In genomic region chr19:18306903-18307681, GRCh38 we compare ENCODE assay signal across 9 cellular contexts. TPM values are rescaled to one million over a fixed set of nuclear protein-coding genes. Genes with fewer than 3 reads are reported as not detected.
DNase-seq lines count a peak whose midpoint lies in the region; ATAC-seq, FAIRE-seq and TF ChIP-seq lines count a peak whose summit lies in the region.
"Had no signal": no experiment of that assay in that cellular context is flagged by ENCODE, and none has a peak within 500 bp of the region (broad histone marks: within the 10 kb centered on the region; RNA-seq: fewer than 3 reads in every experiment).

No MANE protein-coding gene starts in this region.

- H4K5ac ChIP-seq in mesendoderm (ENCODE audit: low read length) = no peak overlapping the region

- no peaks in the 10 kb centered on the region for H3K79me1 ChIP-seq in mesendoderm (ENCODE audit: low read length)

- peaks cover 2 to 17% of the 10 kb centered on the region in 2 donors for H3K36me3 Mint-ChIP-seq in activated T-cell treated with anti-CD3 and anti-CD28 coated beads, Interleukin-2, amount 50 U/mL, for 72 hours (ENCODE audit: insufficient read depth in 2 of 2)
- peaks cover 41 to 48% of the 10 kb centered on the region in 2 donors for H3K36me3 Mint-ChIP-seq in stimulated activated naive B cell treated with anti-CD40 and anti-IgM and Interleukin-4, amounts not matched to agents 10 μg/mL and 1 μg/mL and 100 μg/mL, for 72 hours

- H3K4me3 ChIP-seq in fibroblast of the aortic adventitia (ENCODE audit: low read depth, low read length) (no peak overlapping the region), HAP-1 (no peak overlapping the region), mesendoderm (ENCODE audit: low read length) (no peak overlapping the region)

- H3K4ac ChIP-seq in mesendoderm (ENCODE audit: low read depth, low read length) = no peak overlapping the region

- H3K9me3 ChIP-seq in HAP-1 = no peaks in the 10 kb centered on the region

- H3K27ac Mint-ChIP-seq in activated T-cell treated with anti-CD3 and anti-CD28 coated beads, Interleukin-2, amount 50 U/mL, for 72 hours = peak overlapping the region; percentile 72
- H3K27ac Mint-ChIP-seq in stimulated activated naive B cell treated with anti-CD40 and anti-IgM and Interleukin-4, amounts not matched to agents 10 μg/mL and 1 μg/mL and 100 μg/mL, for 72 hours = peak overlapping the region; percentile 99

- H3K4me3 Mint-ChIP-seq in activated T-cell treated with anti-CD3 and anti-CD28 coated beads, Interleukin-2, amount 50 U/mL, for 72 hours = peak overlapping the region; percentile 82 to 99
- peak overlapping the region; percentile 67 to 73 for H3K4me3 Mint-ChIP-seq in stimulated activated naive B cell treated with anti-CD40 and anti-IgM and Interleukin-4, amounts not matched to agents 10 μg/mL and 1 μg/mL and 100 μg/mL, for 72 hours

- H2BK120ac ChIP-seq in mesendoderm (ENCODE audit: low read depth, low read length) = no peak overlapping the region

- ATAC-seq in activated T-cell treated with anti-CD3 and anti-CD28 coated beads, Interleukin-2, amount 50 U/mL, for 72 hours (replicated peaks in 1 of 2) = no peak
- ATAC-seq in stimulated activated naive B cell treated with anti-CD40 and anti-IgM and Interleukin-4, amounts not matched to agents 10 μg/mL and 1 μg/mL and 100 μg/mL, for 72 hours (replicated peaks) = no peak

- no peaks in the 10 kb centered on the region for H3K79me2 ChIP-seq in mesendoderm (ENCODE audit: control insufficient read depth, insufficient read depth, low read length)

- peaks cover 44% of the 10 kb centered on the region for H3K4me1 Mint-ChIP-seq in activated T-cell treated with anti-CD3 and anti-CD28 coated beads, Interleukin-2, amount 50 U/mL, for 72 hours (ENCODE audit: low read depth)
- peaks cover 41 to 61% of the 10 kb centered on the region in 2 donors for H3K4me1 Mint-ChIP-seq in stimulated activated naive B cell treated with anti-CD40 and anti-IgM and Interleukin-4, amounts not matched to agents 10 μg/mL and 1 μg/mL and 100 μg/mL, for 72 hours

- H2BK5ac ChIP-seq in mesendoderm (ENCODE audit: low read length) = no peak overlapping the region

- no peak overlapping the region for H2AK5ac ChIP-seq in mesendoderm (ENCODE audit: low read length)

- FAIRE-seq in GM18507 (lab: Jason Lieb, UNC) = peak; percentile 33

- H3K27me3 Mint-ChIP-seq in activated T-cell treated with anti-CD3 and anti-CD28 coated beads, Interleukin-2, amount 50 U/mL, for 72 hours (ENCODE audit: low read depth) = no peaks in the 10 kb centered on the region
- no peaks in the 10 kb centered on the region for H3K27me3 Mint-ChIP-seq in stimulated activated naive B cell treated with anti-CD40 and anti-IgM and Interleukin-4, amounts not matched to agents 10 μg/mL and 1 μg/mL and 100 μg/mL, for 72 hours

- H3K4me1 ChIP-seq in HAP-1 (peaks cover 11% of the 10 kb centered on the region), mesendoderm (ENCODE audit: control insufficient read depth, low read depth, low read length) (peaks cover 2% of the 10 kb centered on the region)

- no CpG with 5 or more reads among the region's 33 CpGs for WGBS in mesendoderm (ENCODE audit: extremely low coverage, insufficient coverage, low lambda C conversion rate)

- H3K4me2 ChIP-seq in mesendoderm (ENCODE audit: low read length) = no peak overlapping the region

- no peak overlapping the region for H3K18ac ChIP-seq in mesendoderm (ENCODE audit: low read length)

- peaks cover 47% of the 10 kb centered on the region for H3K36me3 ChIP-seq in HAP-1 (replicated peaks)
- H3K36me3 ChIP-seq in mesendoderm (ENCODE audit: control insufficient read depth, insufficient read depth, low read length) = peaks cover 8% of the 10 kb centered on the region

- no peak overlapping the region for H3K56ac ChIP-seq in mesendoderm (ENCODE audit: low read length)

- no peak overlapping the region for H2BK15ac ChIP-seq in mesendoderm (replicated peaks; ENCODE audit: low read depth)

- no peak overlapping the region for H3K27ac ChIP-seq in mesendoderm (ENCODE audit: low read depth, low read length)

- DNase-seq in GM18507 (ENCODE audit: extremely low spot score, insufficient read length, low read depth) (no peak), fibroblast of the aortic adventitia (ENCODE audit: low read depth) (peak; percentile 22), HAP-1 (ENCODE audit: low spot score in 2 of 2) (no peak), medulla oblongata (ENCODE audit: extremely low spot score) (no peak), NCI-H1694 (lab: John Stamatoyannopoulos, UW) (no peak), mesendoderm (no peak)
- DNase-seq in activated T-cell treated with anti-CD3 and anti-CD28 coated beads, Interleukin-2, amount 50 U/mL, for 72 hours = peak in 1 of 2 donors; percentile 32
- no peak for DNase-seq in stimulated activated naive B cell treated with anti-CD40 and anti-IgM and Interleukin-4, amounts not matched to agents 10 μg/mL and 1 μg/mL and 100 μg/mL, for 72 hours
- DNase-seq: NCI-H524 treated with DMSO at 0.1 percent for 48 hours had no signal

- H3K27me3 ChIP-seq in HAP-1 (ENCODE audit: low read depth) (no peaks in the 10 kb centered on the region), mesendoderm (ENCODE audit: insufficient read depth, low read length, poor library complexity) (no peaks in the 10 kb centered on the region)

- in situ Hi-C loops in HAP-1 (cut with MboI; ENCODE audit: low sequenced_read_pairs) = no loop called here

- TF ChIP-seq CTCF in fibroblast of the aortic adventitia (IDR thresholded peaks at IDR 0.05; ENCODE audit: insufficient read depth, low read length) = no peak

- H3K23ac ChIP-seq in mesendoderm (ENCODE audit: low read length) = no peak overlapping the region

- no peaks in the 10 kb centered on the region for H3K9me3 Mint-ChIP-seq in activated T-cell treated with anti-CD3 and anti-CD28 coated beads, Interleukin-2, amount 50 U/mL, for 72 hours
- H3K9me3 Mint-ChIP-seq in stimulated activated naive B cell treated with anti-CD40 and anti-IgM and Interleukin-4, amounts not matched to agents 10 μg/mL and 1 μg/mL and 100 μg/mL, for 72 hours = peaks cover 2 to 5% of the 10 kb centered on the region in 2 donors

- no peak overlapping the region for H3K9ac ChIP-seq in mesendoderm (ENCODE audit: low read length)

- no peak overlapping the region for H4K8ac ChIP-seq in mesendoderm (ENCODE audit: low read depth, low read length)

RNA-seq across cellular contexts. Expression of gene LSM4, which starts 15.8 kb away (rescaled TPM):
- 100 to 1,000 TPM; 178 to 250 TPM for total RNA-seq in activated T-cell treated with anti-CD3 and anti-CD28 coated beads, Interleukin-2, amount 50 U/mL, for 72 hours
- total RNA-seq in fibroblast of the aortic adventitia (ENCODE audit: low replicate concordance) = 113 and 119 TPM in 2 replicates
- 236 TPM for polyA plus RNA-seq in mesendoderm (2013, experiment 1 of 2)
- polyA plus RNA-seq in mesendoderm (2013, experiment 2 of 2) = 226 TPM

RNA-seq across cellular contexts. Expression of gene JUND, which starts 25.7 kb away (rescaled TPM):
- total RNA-seq in activated T-cell treated with anti-CD3 and anti-CD28 coated beads, Interleukin-2, amount 50 U/mL, for 72 hours = 100 to 1,000 TPM; 197 to 235 TPM
- total RNA-seq in fibroblast of the aortic adventitia (ENCODE audit: low replicate concordance) = 61.9 and 85.6 TPM in 2 replicates
- polyA plus RNA-seq in mesendoderm (2013, experiment 1 of 2) = 70.9 TPM
- 72.9 TPM for polyA plus RNA-seq in mesendoderm (2013, experiment 2 of 2)

RNA-seq across cellular contexts. Expression of gene IQCN, which starts 32.8 kb away (rescaled TPM):
- total RNA-seq in activated T-cell treated with anti-CD3 and anti-CD28 coated beads, Interleukin-2, amount 50 U/mL, for 72 hours = 1 to 10 TPM; 2.2 to 2.8 TPM
- total RNA-seq in fibroblast of the aortic adventitia (ENCODE audit: low replicate concordance) = 1.5 and 4.4 TPM in 2 replicates
- polyA plus RNA-seq in mesendoderm (2013, experiment 1 of 2) = 0.06 TPM
- polyA plus RNA-seq in mesendoderm (2013, experiment 2 of 2) = 0.07 TPM

RNA-seq across cellular contexts. Expression of gene PGPEP1, which starts 33.3 kb away (rescaled TPM):
- 10 to 100 TPM; 55.5 to 58.0 TPM for total RNA-seq in activated T-cell treated with anti-CD3 and anti-CD28 coated beads, Interleukin-2, amount 50 U/mL, for 72 hours
- total RNA-seq in fibroblast of the aortic adventitia (ENCODE audit: low replicate concordance) = 9.6 and 27.2 TPM in 2 replicates
- polyA plus RNA-seq in mesendoderm (2013, experiment 1 of 2) = 20.5 TPM
- polyA plus RNA-seq in mesendoderm (2013, experiment 2 of 2) = 23.0 TPM
